ENCODE assay signal across 33 cellular contexts in the genomic region with DNA sequence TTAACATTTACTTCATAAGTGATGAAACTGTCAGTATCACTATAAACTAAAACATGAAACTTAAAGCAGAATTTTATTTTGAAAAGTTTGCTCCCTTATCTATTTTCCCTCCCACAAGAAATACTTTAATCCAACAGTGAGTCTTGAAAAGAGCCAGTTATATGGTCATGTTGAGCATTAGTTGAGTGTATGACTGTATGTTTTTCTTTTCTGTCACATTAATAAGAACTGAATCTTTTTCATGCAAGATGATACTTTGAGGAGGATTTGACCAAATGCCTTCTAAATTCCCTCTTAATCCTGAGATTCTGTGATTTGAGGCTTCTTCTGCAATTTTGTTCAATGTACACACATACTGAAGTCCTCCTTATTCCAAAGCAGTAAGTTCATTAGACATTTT.
"Had no signal": no experiment of that assay in that cellular context is flagged by ENCODE, and none has a peak within 500 bp of the region (broad histone marks: within the 10 kb centered on the region; RNA-seq: fewer than 3 reads in every experiment).

No MANE protein-coding gene starts in this region.

- H3K27ac ChIP-seq: brain microvascular endothelial cell, coronary artery, epithelial cell of prostate, esophagus squamous epithelium, WERI-Rb-1 had no signal

- H3K9me3 ChIP-seq: esophagus squamous epithelium had no signal

- H3K27me3 ChIP-seq: brain microvascular endothelial cell, esophagus squamous epithelium had no signal

- DNase-seq: activated B cell treated with CpG ODN at 0.5 μM for 24 hours; activated CD4-positive, alpha-beta memory T cell treated with anti-CD3 and anti-CD28 coated beads for 36 hours; activated CD4-positive, alpha-beta T cell treated with anti-CD3 and anti-CD28 coated beads for 48 hours; activated CD4-positive, alpha-beta T cell treated with anti-CD3 and anti-CD28 coated beads, Interleukin-2, amount 50 U/mL, for 1 hour; activated CD8-positive, alpha-beta memory T cell treated with anti-CD3 and anti-CD28 coated beads, Interleukin-2, amount 10 ng/mL, durations not matched to agents 7 days and 5 days; activated CD8-positive, alpha-beta memory T cell treated with anti-CD3 and anti-CD28 coated beads, Interleukin-2, amount 50 U/mL, for 4 hours; activated CD8-positive, alpha-beta T cell treated with anti-CD3 and anti-CD28 coated beads, Interleukin-2, amount 10 ng/mL, durations not matched to agents 7 days and 5 days; activated gamma-delta T cell; activated naive CD4-positive, alpha-beta T cell; activated naive CD4-positive, alpha-beta T cell treated with anti-CD3 and anti-CD28 coated beads, Interleukin-2, amount 10 ng/mL, durations not matched to agents 7 days and 5 days; activated naive CD8-positive, alpha-beta T cell treated with anti-CD3 and anti-CD28 coated beads, Interleukin-2, amount 10 ng/mL, durations not matched to agents 7 days and 5 days; activated T-cell treated with anti-CD3 and anti-CD28 coated beads, Interleukin-2, amount 50 U/mL, for 1 hour; activated T-cell treated with anti-CD3 and anti-CD28 coated beads, Interleukin-2, amount 50 U/mL, for 48 hours; amniotic stem cell; anterior cingulate cortex; brain microvascular endothelial cell; caudate nucleus; dermis blood vessel endothelial cell; effector CD8-positive, alpha-beta T cell; esophagus squamous epithelium; foreskin fibroblast; head of caudate nucleus; T-helper 1 cell; T-helper 17 cell; T1000; WERI-Rb-1 had no signal

- H3K36me3 ChIP-seq: brain microvascular endothelial cell, esophagus squamous epithelium, WERI-Rb-1 had no signal

- H3K4me3 ChIP-seq: coronary artery, esophagus squamous epithelium had no signal

- H3K4me1 ChIP-seq: esophagus squamous epithelium had no signal

- FAIRE-seq: astrocyte, bronchial epithelial cell, endometrium, endothelial cell of umbilical vein, frontal cortex had no signal
